Comparison of ENCODE assay signal across 26 cellular contexts in genomic region chr11:45904309-45904915, GRCh38. TPM values are rescaled to one million over a fixed set of nuclear protein-coding genes. Genes with fewer than 3 reads are reported as not detected.
"Had no signal": no experiment of that assay in that cellular context is flagged by ENCODE, and none has a peak within 500 bp of the region (broad histone marks: within the 10 kb centered on the region; RNA-seq: fewer than 3 reads in every experiment).

No MANE protein-coding gene starts in this region.

- ATAC-seq: activated CD4-positive, CD25-positive, alpha-beta regulatory T cell treated with anti-CD3 and anti-CD28 coated beads, Interleukin-2, amount 50 U/mL, for 24 hours; activated T-cell treated with anti-CD3 and anti-CD28 coated beads, Interleukin-2, amount 50 U/mL, for 72 hours; heart right ventricle; left lobe of liver; lower lobe of right lung; naive thymus-derived CD4-positive, alpha-beta T cell; right cardiac atrium had no signal

- H3K36me3 Mint-ChIP-seq: activated naive CD4-positive, alpha-beta T cell treated with anti-CD3 and anti-CD28 coated beads, Interleukin-2, amount 10 ng/mL, durations not matched to agents 7 days and 5 days; naive thymus-derived CD4-positive, alpha-beta T cell had no signal

- H3K27me3 ChIP-seq: thyroid gland had no signal

- H3K27ac Mint-ChIP-seq: activated CD4-positive, alpha-beta memory T cell treated with anti-CD3 and anti-CD28 coated beads, Interleukin-2, amount 10 ng/mL, durations not matched to agents 7 days and 5 days; activated CD4-positive, alpha-beta T cell treated with anti-CD3 and anti-CD28 coated beads, Interleukin-2, amount 10 ng/mL, durations not matched to agents 24 days and 14 days; activated naive CD4-positive, alpha-beta T cell treated with anti-CD3 and anti-CD28 coated beads, Interleukin-2, amount 10 ng/mL, durations not matched to agents 7 days and 5 days; activated T-cell treated with anti-CD3 and anti-CD28 coated beads, Interleukin-2, amount 50 U/mL, for 72 hours; naive thymus-derived CD4-positive, alpha-beta T cell had no signal

- FAIRE-seq: endometrium, keratinocyte had no signal

- H3K4me3 Mint-ChIP-seq: activated CD4-positive, alpha-beta memory T cell treated with anti-CD3 and anti-CD28 coated beads, Interleukin-2, amount 10 ng/mL, durations not matched to agents 7 days and 5 days; activated CD4-positive, alpha-beta T cell treated with anti-CD3 and anti-CD28 coated beads, Interleukin-2, amount 10 ng/mL, durations not matched to agents 24 days and 14 days; activated naive CD4-positive, alpha-beta T cell treated with anti-CD3 and anti-CD28 coated beads, Interleukin-2, amount 10 ng/mL, durations not matched to agents 7 days and 5 days; activated T-cell treated with anti-CD3 and anti-CD28 coated beads, Interleukin-2, amount 50 U/mL, for 72 hours; naive thymus-derived CD4-positive, alpha-beta T cell had no signal

- DNase-seq: activated CD4-positive, alpha-beta memory T cell treated with anti-CD3 and anti-CD28 coated beads, Interleukin-2, amount 10 ng/mL, durations not matched to agents 7 days and 5 days; activated CD4-positive, alpha-beta T cell treated with anti-CD3 and anti-CD28 coated beads, Interleukin-2, amount 10 ng/mL, durations not matched to agents 24 days and 14 days; activated effector memory CD4-positive, alpha-beta T cell treated with anti-CD3 and anti-CD28 coated beads, Interleukin-2, amount 50 U/mL, for 16 hours; activated naive CD4-positive, alpha-beta T cell treated with anti-CD3 and anti-CD28 coated beads, Interleukin-2, amount 10 ng/mL, durations not matched to agents 7 days and 5 days; activated T-cell treated with anti-CD3 and anti-CD28 coated beads, Interleukin-2, amount 50 U/mL, for 72 hours; amygdala; effector CD4-positive, alpha-beta T cell; heart right ventricle; lower lobe of right lung; naive thymus-derived CD4-positive, alpha-beta T cell; right cardiac atrium; stimulated activated CD4-positive, alpha-beta T cell treated with anti-CD3 and anti-CD28 coated beads, Interleukin-12 subunit alpha, Interleukin-12 subunit beta, amount 100 ng/mL, for 4 hours; stimulated activated naive CD4-positive, alpha-beta T cell; thyroid gland had no signal

- H3K4me1 Mint-ChIP-seq: activated CD4-positive, alpha-beta T cell treated with anti-CD3 and anti-CD28 coated beads, Interleukin-2, amount 10 ng/mL, durations not matched to agents 24 days and 14 days had no signal

- H3K4me3 ChIP-seq: cardiac muscle cell, heart right ventricle, lower lobe of right lung, thyroid gland had no signal

- H3K9me3 Mint-ChIP-seq: activated CD4-positive, alpha-beta memory T cell treated with anti-CD3 and anti-CD28 coated beads, Interleukin-2, amount 10 ng/mL, durations not matched to agents 7 days and 5 days; activated CD4-positive, alpha-beta T cell treated with anti-CD3 and anti-CD28 coated beads, Interleukin-2, amount 10 ng/mL, durations not matched to agents 24 days and 14 days; activated naive CD4-positive, alpha-beta T cell treated with anti-CD3 and anti-CD28 coated beads, Interleukin-2, amount 10 ng/mL, durations not matched to agents 7 days and 5 days; activated T-cell treated with anti-CD3 and anti-CD28 coated beads, Interleukin-2, amount 50 U/mL, for 72 hours had no signal

- H3K36me3 ChIP-seq: cardiac muscle cell had no signal

- H3K27ac ChIP-seq: cardiac muscle cell, heart right ventricle, lower lobe of right lung, thyroid gland, VCaP had no signal

- H3K9me3 ChIP-seq: heart right ventricle, lower lobe of right lung, thyroid gland had no signal

RNA-seq across cellular contexts. Expression of gene FREY1, which starts 2.7 kb away (rescaled TPM):
- total RNA-seq: epithelial cell of proximal tubule had no signal
- polyA plus RNA-seq: cardiac muscle cell; naive thymus-derived CD4-positive, alpha-beta T cell had no signal

RNA-seq across cellular contexts. Expression of gene LARGE2, which starts 18.0 kb away (rescaled TPM):
- total RNA-seq: activated CD4-positive, alpha-beta T cell treated with anti-CD3 and anti-CD28 coated beads, Interleukin-2, amount 10 ng/mL, durations not matched to agents 24 days and 14 days; cerebellum; fibroblast of villous mesenchyme; mesenteric fat pad; osteocyte; pulmonary artery endothelial cell had no signal

RNA-seq across cellular contexts. Expression of gene MAPK8IP1, which starts 19.0 kb away (rescaled TPM):
- polyA plus RNA-seq: naive thymus-derived CD4-positive, alpha-beta T cell had no signal
